20 cellular contexts compared by ENCODE assay signal in the genomic region with DNA sequence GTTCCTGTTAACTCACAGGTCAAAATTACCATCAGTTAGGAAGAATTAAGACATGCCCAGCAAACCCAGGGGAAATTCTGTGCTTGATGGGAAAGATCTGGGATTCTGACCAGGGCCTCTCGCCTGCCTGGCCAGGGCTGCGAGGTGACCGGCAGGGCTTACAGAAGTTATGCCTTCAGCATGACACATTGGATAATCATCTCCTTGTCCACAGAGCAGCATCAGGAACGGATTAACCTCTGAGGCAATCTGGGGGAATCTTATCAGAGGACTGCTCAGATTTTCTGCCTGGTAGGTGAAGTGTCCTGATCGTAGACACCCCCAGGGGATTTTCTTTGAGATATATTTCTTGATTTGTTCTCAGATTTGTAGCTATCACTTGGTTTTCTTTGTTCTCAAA.
DNase-seq lines count a peak whose midpoint lies in the region; TF ChIP-seq lines count a peak whose summit lies in the region.
"Had no signal": no experiment of that assay in that cellular context is flagged by ENCODE, and none has a peak within 500 bp of the region (broad histone marks: within the 10 kb centered on the region; RNA-seq: fewer than 3 reads in every experiment).

No MANE protein-coding gene starts in this region.

- no peak overlapping the region for H3K9ac ChIP-seq in H9 (ENCODE audit: extremely low read depth, insufficient read length, low read length)

- no peaks in the 10 kb centered on the region for H3K36me3 ChIP-seq in Peyer's patch
- H3K36me3 ChIP-seq: stomach had no signal

- H3K9me3 Mint-ChIP-seq in H9, result peaks cover 0 to 1% of the 10 kb centered on the region in 2 experiments; a peak in 1 of 5 replicates
- H3K9me3 Mint-ChIP-seq: activated T-helper 1 cell treated with anti-CD3 and anti-CD28 coated beads, Interleukin-12 subunit alpha, Interleukin-12 subunit beta, Interleukin-2, Interleukin-4 antibody, amounts not matched to agents 30 ng/mL and 10 ng/mL and 1 ng/mL, durations not matched to agents 14 hours and 24 hours and 36 hours had no signal

- no peak overlapping the region for H3K14ac ChIP-seq in H9 (ENCODE audit: insufficient read depth, low read length)

- no peak overlapping the region for H2BK15ac ChIP-seq in H9 (ENCODE audit: low read depth, low read length)

- no peaks in the 10 kb centered on the region; the same call in 1 of the 2 replicates for H3K27me3 Mint-ChIP-seq in H9 (ENCODE audit: low read depth)
- H3K27me3 Mint-ChIP-seq: central memory CD8-positive, alpha-beta T cell had no signal

- no peaks in the 10 kb centered on the region for H3K23me2 ChIP-seq in H9 (ENCODE audit: insufficient read length, low read depth, low read length, poor library complexity, severe bottlenecking)

- no peak overlapping the region for H4K91ac ChIP-seq in H9 (ENCODE audit: insufficient read length, low read depth, low read length)

- no peaks in the 10 kb centered on the region for H3K36me3 Mint-ChIP-seq in H9 (ENCODE audit: insufficient read depth in 1 of 3, low read depth in 3 of 3)

- DNase-seq in A172 (ENCODE audit: low spot score), result peak; percentile 81
- no peak for DNase-seq in H9
- DNase-seq in amniotic stem cell (lab: John Stamatoyannopoulos, UW), result peak; percentile 39
- peak; percentile 49 for DNase-seq in left kidney (ENCODE audit: low read depth, low spot score)
- no peak for DNase-seq in GM10248 (ENCODE audit: extremely low spot score)
- DNase-seq in Peyer's patch, result no peak
- DNase-seq in NCI-H524 (lab: John Stamatoyannopoulos, UW), result no peak
- no peak for DNase-seq in activated T-cell treated with anti-CD3 and anti-CD28 coated beads, Interleukin-2, amount 50 U/mL, for 1 hour
- DNase-seq: activated CD4-positive, CD25-positive, alpha-beta regulatory T cell; AML-193; KG1; left cardiac atrium; NCI-H2107; nucleus accumbens; Right ventricle myocardium superior; stimulated activated CD4-positive, alpha-beta T cell treated with anti-CD3 and anti-CD28 coated beads, Interleukin-2, amount 100 ng/mL, for 48 hours; stomach had no signal

- H3K4me3 ChIP-seq in Peyer's patch, result no peak overlapping the region
- H3K4me3 ChIP-seq: stomach had no signal

- no peak overlapping the region for H3T11ph ChIP-seq in H9 (ENCODE audit: low read length)

- H3K4me3 Mint-ChIP-seq in H9, result no peak overlapping the region
- H3K4me3 Mint-ChIP-seq: activated T-helper 1 cell treated with anti-CD3 and anti-CD28 coated beads, Interleukin-12 subunit alpha, Interleukin-12 subunit beta, Interleukin-2, Interleukin-4 antibody, amounts not matched to agents 30 ng/mL and 10 ng/mL and 1 ng/mL, durations not matched to agents 14 hours and 24 hours and 36 hours; central memory CD8-positive, alpha-beta T cell had no signal

- H3K56ac ChIP-seq in H9 (ENCODE audit: insufficient read length, low read depth, low read length), result no peak overlapping the region

- H3K18ac ChIP-seq in H9 (ENCODE audit: insufficient read length, low read depth, low read length), result no peak overlapping the region

- no peak for TF ChIP-seq POLR2A in Peyer's patch (IDR thresholded peaks at IDR 0.05)

- H4K20me1 ChIP-seq in H9 (ENCODE audit: control insufficient read depth, insufficient read depth, insufficient read length), result no peaks in the 10 kb centered on the region

- no peak overlapping the region for H2BK20ac ChIP-seq in H9 (ENCODE audit: low read depth, low read length, poor library complexity, severe bottlenecking)

- no peak overlapping the region for H3K23ac ChIP-seq in H9 (ENCODE audit: insufficient read length, low read depth, low read length)

- H3K27me3 ChIP-seq in H9 (ENCODE audit: insufficient read depth, low read length), result no peaks in the 10 kb centered on the region
- H3K27me3 ChIP-seq in Peyer's patch, result no peaks in the 10 kb centered on the region
- H3K27me3 ChIP-seq: foreskin keratinocyte, stomach had no signal

- no peak overlapping the region for H4K8ac ChIP-seq in H9 (replicated peaks; ENCODE audit: insufficient read length, low read depth, low read length)

- H3K79me1 ChIP-seq in H9 (ENCODE audit: insufficient read depth, low read depth, low read length, poor library complexity, severe bottlenecking), result no peaks in the 10 kb centered on the region

- H4K5ac ChIP-seq in H9 (ENCODE audit: insufficient read length, low read depth, low read length), result no peak overlapping the region

- H3K4me1 ChIP-seq in H9 (ENCODE audit: insufficient read depth, low read length) (no peaks in the 10 kb centered on the region), Peyer's patch (no peaks in the 10 kb centered on the region)
- H3K4me1 ChIP-seq: foreskin keratinocyte, stomach had no signal

- H3K4ac ChIP-seq in H9 (ENCODE audit: low read depth, low read length), result no peak overlapping the region

- H2BK5ac ChIP-seq in H9 (ENCODE audit: insufficient read length, low read length), result peak overlapping the region; percentile 8

- no peaks in the 10 kb centered on the region for H3K79me2 ChIP-seq in H9 (ENCODE audit: insufficient read depth, low read length)

- no peak overlapping the region for H2BK120ac ChIP-seq in H9 (ENCODE audit: low read depth, low read length, poor library complexity, severe bottlenecking)

- CTCF ChIA-PET in GM10248 (lab: Yijun Ruan, JAX), result no interaction called here

- H2AFZ ChIP-seq in H9 (ENCODE audit: low read length), result no peak overlapping the region

- no peaks in the 10 kb centered on the region for H3K4me1 Mint-ChIP-seq in H9
- H3K4me1 Mint-ChIP-seq: central memory CD8-positive, alpha-beta T cell had no signal

- no peak overlapping the region for H2AK5ac ChIP-seq in H9 (ENCODE audit: insufficient read length, low read length)

- H3K4me2 ChIP-seq in H9 (ENCODE audit: insufficient read depth, insufficient read length, low read length), result no peak overlapping the region

- no peaks in the 10 kb centered on the region for H3K9me3 ChIP-seq in H9 (ENCODE audit: control insufficient read depth, low read depth, low read length)
- no peaks in the 10 kb centered on the region for H3K9me3 ChIP-seq in Peyer's patch
- H3K9me3 ChIP-seq: stomach had no signal

- no peak for TF ChIP-seq CTCF in H9 (conservative IDR thresholded peaks at IDR 0.05)
- no peak for TF ChIP-seq CTCF in GM10248 (IDR thresholded peaks at IDR 0.05; ENCODE audit: control extremely low read depth, extremely low read depth, low read depth, missing control alignments)
- no peak for TF ChIP-seq CTCF in Peyer's patch (IDR thresholded peaks at IDR 0.05)

- no CpG with 5 or more reads among the region's 5 CpGs for WGBS in H9 (ENCODE audit: extremely low coverage, insufficient read length, low lambda C conversion rate)

- no peak overlapping the region for H2BK12ac ChIP-seq in H9 (ENCODE audit: insufficient read length, low read depth, low read length)

- POLR2A ChIA-PET in GM10248 (lab: Yijun Ruan, JAX), result no interaction called here

- no peak overlapping the region for H3K27ac Mint-ChIP-seq in H9
- H3K27ac Mint-ChIP-seq: activated T-helper 1 cell treated with anti-CD3 and anti-CD28 coated beads, Interleukin-12 subunit alpha, Interleukin-12 subunit beta, Interleukin-2, Interleukin-4 antibody, amounts not matched to agents 30 ng/mL and 10 ng/mL and 1 ng/mL, durations not matched to agents 14 hours and 24 hours and 36 hours had no signal

- H3K27ac ChIP-seq in H9 (ENCODE audit: insufficient read length, low read depth, low read length) (no peak overlapping the region), Peyer's patch (no peak overlapping the region)
- H3K27ac ChIP-seq: foreskin keratinocyte, stomach had no signal

Comparison
In these comparisons a context has a peak if more than half of its experiments do, and no peak if none do; other contexts are left out.
1. DNase-seq: peak in A172 (single experiment), amniotic stem cell (single experiment) and left kidney (single experiment); none in H9 (single experiment), GM10248 (single experiment), Peyer's patch (0 of 3), NCI-H524 (0 of 2) and activated T-cell treated with anti-CD3 and anti-CD28 coated beads, Interleukin-2, amount 50 U/mL, for 1 hour (single experiment).